In genomic region chr7:43869018-43869897, GRCh38 we compare ENCODE assay signal across 1 cellular context.
A peak's percentile ranks its signal among the peaks of the same experiment; 100 is the strongest.
TF ChIP-seq lines count a peak whose summit lies in the region.

Gene MRPS24, minus strand, starts transcription at chr7:43869517. Its CDS starts 22 bp downstream, at chr7:43869495.

TF ChIP-seq in HepG2, 621 proteins besides CTCF, POLR2A, EP300 and RAD21 (continued from another document and continues in another):
- TF ChIP-seq ELF1 (CRISPR knock-in tag; IDR thresholded peaks at IDR 0.05) (peak; percentile 35; the same call in 1 of the 2 replicates), CREM (IDR thresholded peaks at IDR 0.05) (0 out of 2 replicates have a peak, but pooled peaks have one; percentile 17), CREM (CRISPR knock-in tag; IDR thresholded peaks at IDR 0.05) (no peak), SNAI1 (CRISPR knock-in tag; IDR thresholded peaks at IDR 0.05; ENCODE audit: borderline replicate concordance) (0 out of 2 replicates have a peak, but pooled peaks have one; percentile 27), ZNF446 (CRISPR knock-in tag; IDR thresholded peaks at IDR 0.05) (no peak), AFF4 (CRISPR knock-in tag; IDR thresholded peaks at IDR 0.05) (no peak), HOXA3 (CRISPR knock-in tag; IDR thresholded peaks at IDR 0.05) (peak; percentile 81), TSC22D2 (CRISPR knock-in tag; IDR thresholded peaks at IDR 0.05; ENCODE audit: borderline replicate concordance) (0 out of 2 replicates have a peak, but pooled peaks have one; percentile 47), NFKB2 (CRISPR knock-in tag; IDR thresholded peaks at IDR 0.05; ENCODE audit: borderline replicate concordance) (no peak; the same call in 1 of the 2 replicates), GLI4 (CRISPR knock-in tag; IDR thresholded peaks at IDR 0.05; ENCODE audit: borderline replicate concordance) (no peak), PHF8 (CRISPR knock-in tag; IDR thresholded peaks at IDR 0.05) (peak; percentile 93), ZNF672 (CRISPR knock-in tag; IDR thresholded peaks at IDR 0.05) (no peak), MIER3 (CRISPR knock-in tag; IDR thresholded peaks at IDR 0.05; ENCODE audit: borderline replicate concordance) (peak; percentile 64; the same call in 1 of the 2 replicates), MED8 (CRISPR knock-in tag; IDR thresholded peaks at IDR 0.05; ENCODE audit: insufficient replicate concordance) (peak; percentile 53), ZNF713 (CRISPR knock-in tag; IDR thresholded peaks at IDR 0.05) (no peak), SPEN (CRISPR knock-in tag; IDR thresholded peaks at IDR 0.05; ENCODE audit: low read depth) (peak; percentile 85), CBFB (CRISPR knock-in tag; IDR thresholded peaks at IDR 0.05) (peak; percentile 90), ATF7 (IDR thresholded peaks at IDR 0.05) (peak; percentile 42; the same call in 1 of the 2 replicates), ATF7 (CRISPR knock-in tag; IDR thresholded peaks at IDR 0.05) (no peak), ISL2 (CRISPR knock-in tag; IDR thresholded peaks at IDR 0.05) (peak; percentile 45; the same call in 1 of the 2 replicates), MZF1 (CRISPR knock-in tag; IDR thresholded peaks at IDR 0.05; ENCODE audit: borderline replicate concordance) (no peak), ZNF441 (CRISPR knock-in tag; IDR thresholded peaks at IDR 0.05; ENCODE audit: borderline replicate concordance) (no peak), NFE2L2 (IDR thresholded peaks at IDR 0.05; ENCODE audit: low read length) (no peak), ZNF44 (CRISPR knock-in tag; IDR thresholded peaks at IDR 0.05) (0 out of 2 replicates have a peak, but pooled peaks have one; percentile 73), THAP9 (CRISPR knock-in tag; IDR thresholded peaks at IDR 0.05; ENCODE audit: borderline replicate concordance) (peak; percentile 71; the same call in 1 of the 2 replicates), ZFX (CRISPR knock-in tag; IDR thresholded peaks at IDR 0.05; ENCODE audit: low read depth) (peak; percentile 88), BORCS8-MEF2B (CRISPR knock-in tag; IDR thresholded peaks at IDR 0.05) (peak; percentile 90), TBX3 (IDR thresholded peaks at IDR 0.05; ENCODE audit: borderline replicate concordance) (no peak), ZSCAN29 (CRISPR knock-in tag; conservative IDR thresholded peaks at IDR 0.05) (no peak), CAMTA2 (CRISPR knock-in tag; IDR thresholded peaks at IDR 0.05; ENCODE audit: borderline replicate concordance) (0 out of 2 replicates have a peak, but pooled peaks have one; percentile 8), MATR3 (CRISPR knock-in tag; IDR thresholded peaks at IDR 0.05) (no peak), ZNF788 (CRISPR knock-in tag; IDR thresholded peaks at IDR 0.05; ENCODE audit: borderline replicate concordance) (peak; percentile 85; the same call in 1 of the 2 replicates), KLF15 (CRISPR knock-in tag; IDR thresholded peaks at IDR 0.05; ENCODE audit: borderline replicate concordance) (0 out of 2 replicates have a peak, but pooled peaks have one; percentile 38), ZNF670 (CRISPR knock-in tag; IDR thresholded peaks at IDR 0.05; ENCODE audit: borderline replicate concordance) (0 out of 2 replicates have a peak, but pooled peaks have one; percentile 66), SP140L (CRISPR knock-in tag; IDR thresholded peaks at IDR 0.05; ENCODE audit: borderline replicate concordance) (no peak)
- TF ChIP-seq, protein P1, sequence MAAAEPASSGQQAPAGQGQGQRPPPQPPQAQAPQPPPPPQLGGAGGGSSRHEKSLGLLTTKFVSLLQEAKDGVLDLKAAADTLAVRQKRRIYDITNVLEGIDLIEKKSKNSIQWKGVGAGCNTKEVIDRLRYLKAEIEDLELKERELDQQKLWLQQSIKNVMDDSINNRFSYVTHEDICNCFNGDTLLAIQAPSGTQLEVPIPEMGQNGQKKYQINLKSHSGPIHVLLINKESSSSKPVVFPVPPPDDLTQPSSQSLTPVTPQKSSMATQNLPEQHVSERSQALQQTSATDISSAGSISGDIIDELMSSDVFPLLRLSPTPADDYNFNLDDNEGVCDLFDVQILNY (CRISPR knock-in tag; conservative IDR thresholded peaks at IDR 0.05) = no peak; the same call in 1 of the 2 replicates
- TF ChIP-seq, protein P2, sequence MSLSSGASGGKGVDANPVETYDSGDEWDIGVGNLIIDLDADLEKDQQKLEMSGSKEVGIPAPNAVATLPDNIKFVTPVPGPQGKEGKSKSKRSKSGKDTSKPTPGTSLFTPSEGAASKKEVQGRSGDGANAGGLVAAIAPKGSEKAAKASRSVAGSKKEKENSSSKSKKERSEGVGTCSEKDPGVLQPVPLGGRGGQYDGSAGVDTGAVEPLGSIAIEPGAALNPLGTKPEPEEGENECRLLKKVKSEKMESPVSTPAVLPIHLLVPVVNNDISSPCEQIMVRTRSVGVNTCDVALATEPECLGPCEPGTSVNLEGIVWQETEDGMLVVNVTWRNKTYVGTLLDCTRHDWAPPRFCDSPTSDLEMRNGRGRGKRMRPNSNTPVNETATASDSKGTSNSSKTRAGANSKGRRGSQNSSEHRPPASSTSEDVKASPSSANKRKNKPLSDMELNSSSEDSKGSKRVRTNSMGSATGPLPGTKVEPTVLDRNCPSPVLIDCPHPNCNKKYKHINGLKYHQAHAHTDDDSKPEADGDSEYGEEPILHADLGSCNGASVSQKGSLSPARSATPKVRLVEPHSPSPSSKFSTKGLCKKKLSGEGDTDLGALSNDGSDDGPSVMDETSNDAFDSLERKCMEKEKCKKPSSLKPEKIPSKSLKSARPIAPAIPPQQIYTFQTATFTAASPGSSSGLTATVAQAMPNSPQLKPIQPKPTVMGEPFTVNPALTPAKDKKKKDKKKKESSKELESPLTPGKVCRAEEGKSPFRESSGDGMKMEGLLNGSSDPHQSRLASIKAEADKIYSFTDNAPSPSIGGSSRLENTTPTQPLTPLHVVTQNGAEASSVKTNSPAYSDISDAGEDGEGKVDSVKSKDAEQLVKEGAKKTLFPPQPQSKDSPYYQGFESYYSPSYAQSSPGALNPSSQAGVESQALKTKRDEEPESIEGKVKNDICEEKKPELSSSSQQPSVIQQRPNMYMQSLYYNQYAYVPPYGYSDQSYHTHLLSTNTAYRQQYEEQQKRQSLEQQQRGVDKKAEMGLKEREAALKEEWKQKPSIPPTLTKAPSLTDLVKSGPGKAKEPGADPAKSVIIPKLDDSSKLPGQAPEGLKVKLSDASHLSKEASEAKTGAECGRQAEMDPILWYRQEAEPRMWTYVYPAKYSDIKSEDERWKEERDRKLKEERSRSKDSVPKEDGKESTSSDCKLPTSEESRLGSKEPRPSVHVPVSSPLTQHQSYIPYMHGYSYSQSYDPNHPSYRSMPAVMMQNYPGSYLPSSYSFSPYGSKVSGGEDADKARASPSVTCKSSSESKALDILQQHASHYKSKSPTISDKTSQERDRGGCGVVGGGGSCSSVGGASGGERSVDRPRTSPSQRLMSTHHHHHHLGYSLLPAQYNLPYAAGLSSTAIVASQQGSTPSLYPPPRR (CRISPR knock-in tag; IDR thresholded peaks at IDR 0.05; ENCODE audit: borderline replicate concordance) = no peak; the same call in 1 of the 2 replicates
- TF ChIP-seq, protein P3, sequence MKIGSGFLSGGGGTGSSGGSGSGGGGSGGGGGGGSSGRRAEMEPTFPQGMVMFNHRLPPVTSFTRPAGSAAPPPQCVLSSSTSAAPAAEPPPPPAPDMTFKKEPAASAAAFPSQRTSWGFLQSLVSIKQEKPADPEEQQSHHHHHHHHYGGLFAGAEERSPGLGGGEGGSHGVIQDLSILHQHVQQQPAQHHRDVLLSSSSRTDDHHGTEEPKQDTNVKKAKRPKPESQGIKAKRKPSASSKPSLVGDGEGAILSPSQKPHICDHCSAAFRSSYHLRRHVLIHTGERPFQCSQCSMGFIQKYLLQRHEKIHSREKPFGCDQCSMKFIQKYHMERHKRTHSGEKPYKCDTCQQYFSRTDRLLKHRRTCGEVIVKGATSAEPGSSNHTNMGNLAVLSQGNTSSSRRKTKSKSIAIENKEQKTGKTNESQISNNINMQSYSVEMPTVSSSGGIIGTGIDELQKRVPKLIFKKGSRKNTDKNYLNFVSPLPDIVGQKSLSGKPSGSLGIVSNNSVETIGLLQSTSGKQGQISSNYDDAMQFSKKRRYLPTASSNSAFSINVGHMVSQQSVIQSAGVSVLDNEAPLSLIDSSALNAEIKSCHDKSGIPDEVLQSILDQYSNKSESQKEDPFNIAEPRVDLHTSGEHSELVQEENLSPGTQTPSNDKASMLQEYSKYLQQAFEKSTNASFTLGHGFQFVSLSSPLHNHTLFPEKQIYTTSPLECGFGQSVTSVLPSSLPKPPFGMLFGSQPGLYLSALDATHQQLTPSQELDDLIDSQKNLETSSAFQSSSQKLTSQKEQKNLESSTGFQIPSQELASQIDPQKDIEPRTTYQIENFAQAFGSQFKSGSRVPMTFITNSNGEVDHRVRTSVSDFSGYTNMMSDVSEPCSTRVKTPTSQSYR (CRISPR knock-in tag; IDR thresholded peaks at IDR 0.05; ENCODE audit: borderline replicate concordance) = peak; percentile 78
- TF ChIP-seq, protein P4, sequence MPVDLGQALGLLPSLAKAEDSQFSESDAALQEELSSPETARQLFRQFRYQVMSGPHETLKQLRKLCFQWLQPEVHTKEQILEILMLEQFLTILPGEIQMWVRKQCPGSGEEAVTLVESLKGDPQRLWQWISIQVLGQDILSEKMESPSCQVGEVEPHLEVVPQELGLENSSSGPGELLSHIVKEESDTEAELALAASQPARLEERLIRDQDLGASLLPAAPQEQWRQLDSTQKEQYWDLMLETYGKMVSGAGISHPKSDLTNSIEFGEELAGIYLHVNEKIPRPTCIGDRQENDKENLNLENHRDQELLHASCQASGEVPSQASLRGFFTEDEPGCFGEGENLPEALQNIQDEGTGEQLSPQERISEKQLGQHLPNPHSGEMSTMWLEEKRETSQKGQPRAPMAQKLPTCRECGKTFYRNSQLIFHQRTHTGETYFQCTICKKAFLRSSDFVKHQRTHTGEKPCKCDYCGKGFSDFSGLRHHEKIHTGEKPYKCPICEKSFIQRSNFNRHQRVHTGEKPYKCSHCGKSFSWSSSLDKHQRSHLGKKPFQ (CRISPR knock-in tag; IDR thresholded peaks at IDR 0.05; ENCODE audit: insufficient replicate concordance) = peak; percentile 25
- TF ChIP-seq, protein P5, sequence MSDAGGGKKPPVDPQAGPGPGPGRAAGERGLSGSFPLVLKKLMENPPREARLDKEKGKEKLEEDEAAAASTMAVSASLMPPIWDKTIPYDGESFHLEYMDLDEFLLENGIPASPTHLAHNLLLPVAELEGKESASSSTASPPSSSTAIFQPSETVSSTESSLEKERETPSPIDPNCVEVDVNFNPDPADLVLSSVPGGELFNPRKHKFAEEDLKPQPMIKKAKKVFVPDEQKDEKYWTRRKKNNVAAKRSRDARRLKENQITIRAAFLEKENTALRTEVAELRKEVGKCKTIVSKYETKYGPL (CRISPR knock-in tag; IDR thresholded peaks at IDR 0.05) = no peak
- TF ChIP-seq, protein P6, sequence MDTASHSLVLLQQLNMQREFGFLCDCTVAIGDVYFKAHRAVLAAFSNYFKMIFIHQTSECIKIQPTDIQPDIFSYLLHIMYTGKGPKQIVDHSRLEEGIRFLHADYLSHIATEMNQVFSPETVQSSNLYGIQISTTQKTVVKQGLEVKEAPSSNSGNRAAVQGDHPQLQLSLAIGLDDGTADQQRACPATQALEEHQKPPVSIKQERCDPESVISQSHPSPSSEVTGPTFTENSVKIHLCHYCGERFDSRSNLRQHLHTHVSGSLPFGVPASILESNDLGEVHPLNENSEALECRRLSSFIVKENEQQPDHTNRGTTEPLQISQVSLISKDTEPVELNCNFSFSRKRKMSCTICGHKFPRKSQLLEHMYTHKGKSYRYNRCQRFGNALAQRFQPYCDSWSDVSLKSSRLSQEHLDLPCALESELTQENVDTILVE (CRISPR knock-in tag; IDR thresholded peaks at IDR 0.05) = peak; percentile 33; the same call in 1 of the 2 replicates
